In the genomic region with DNA sequence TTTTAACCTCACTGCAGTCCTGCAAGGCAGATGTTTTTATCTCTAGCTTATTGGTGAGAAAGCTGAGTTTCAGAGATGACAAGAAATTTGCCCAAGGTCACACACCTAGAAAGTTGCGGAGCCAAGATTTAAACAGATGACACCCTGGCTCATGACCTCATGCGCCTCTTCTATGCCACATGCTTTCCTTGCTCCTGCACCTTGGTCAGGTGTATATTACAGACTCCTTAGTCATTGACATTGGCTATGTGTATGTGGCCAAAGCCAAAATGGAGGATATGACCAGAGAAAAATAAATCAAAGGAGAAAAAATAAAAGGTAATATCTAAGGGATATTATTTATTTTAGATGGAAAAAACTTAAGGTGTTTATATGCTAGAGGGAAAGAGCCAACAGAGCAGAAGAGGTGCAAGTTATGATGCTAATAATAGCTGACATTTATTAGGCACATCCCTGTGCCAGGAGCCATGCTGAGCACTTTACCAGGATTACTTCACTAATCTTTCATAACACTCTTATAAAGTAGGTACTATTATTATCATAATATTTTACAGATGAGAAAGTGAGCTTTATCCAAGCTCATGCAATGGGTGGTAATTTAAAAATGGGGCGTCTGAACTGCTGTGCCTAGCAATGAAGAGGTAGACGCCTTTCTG, we compare ENCODE assay signal across 23 cellular contexts. TPM values are rescaled to one million over a fixed set of nuclear protein-coding genes. Genes with fewer than 3 reads are reported as not detected.
"Had no signal": no experiment of that assay in that cellular context is flagged by ENCODE, and none has a peak within 500 bp of the region (broad histone marks: within the 10 kb centered on the region; RNA-seq: fewer than 3 reads in every experiment).

No MANE protein-coding gene starts in this region.

- H3K4me1 ChIP-seq: left lung, thyroid gland had no signal

- H3K36me3 Mint-ChIP-seq: natural killer cell treated with Interleukin-12 subunit alpha and Interleukin-12 subunit beta and Interleukin-15 and Interleukin-18, amount 100 ng/mL, for 72 hours; neural progenitor cell; type B pancreatic cell had no signal

- H3K27ac Mint-ChIP-seq: natural killer cell treated with Interleukin-12 subunit alpha and Interleukin-12 subunit beta and Interleukin-15 and Interleukin-18, amount 100 ng/mL, for 72 hours; neural progenitor cell; type B pancreatic cell had no signal

- H3K27ac ChIP-seq: left lung, neural progenitor cell, ovary, suprapubic skin, thyroid gland had no signal

- H3K4me3 ChIP-seq: dorsolateral prefrontal cortex, left lung, lung, neural progenitor cell, ovary, smooth muscle cell, suprapubic skin, thyroid gland had no signal

- ATAC-seq: esophagus mucosa; left lung; natural killer cell treated with Interleukin-12 subunit alpha and Interleukin-12 subunit beta and Interleukin-15 and Interleukin-18, amount 100 ng/mL, for 72 hours; stimulated activated naive CD8-positive, alpha-beta T cell treated with anti-CD3 and anti-CD28 coated beads, Interleukin-15, Interleukin-2, amounts not matched to agents 100 U/mL and 50 U/mL, for 24 hours had no signal

- H3K9me3 Mint-ChIP-seq: natural killer cell treated with Interleukin-12 subunit alpha and Interleukin-12 subunit beta and Interleukin-15 and Interleukin-18, amount 100 ng/mL, for 72 hours; neural progenitor cell had no signal

- DNase-seq: cortex of kidney; dorsolateral prefrontal cortex; effector CD8-positive, alpha-beta T cell; head of caudate nucleus; hypothalamus; islet precursor cell; left lung; mesenchymal stem cell; midbrain; nucleus accumbens; ovary; stimulated activated CD4-positive, alpha-beta T cell treated with anti-CD3 and anti-CD28 coated beads, Interleukin-2, amount 100 ng/mL, for 48 hours; stimulated activated naive CD8-positive, alpha-beta T cell treated with anti-CD3 and anti-CD28 coated beads, Interleukin-15, Interleukin-2, amounts not matched to agents 100 U/mL and 50 U/mL, for 24 hours; thyroid gland had no signal

- H3K36me3 ChIP-seq: left lung, neural progenitor cell, ovary, suprapubic skin, thyroid gland had no signal

- H3K27me3 Mint-ChIP-seq: type B pancreatic cell had no signal

- H3K27me3 ChIP-seq: dorsolateral prefrontal cortex, left lung, neural progenitor cell, ovary, suprapubic skin, thyroid gland had no signal

- H3K4me3 Mint-ChIP-seq: natural killer cell treated with Interleukin-12 subunit alpha and Interleukin-12 subunit beta and Interleukin-15 and Interleukin-18, amount 100 ng/mL, for 72 hours; neural progenitor cell; type B pancreatic cell had no signal

- H3K9me3 ChIP-seq: left lung, ovary, suprapubic skin, thyroid gland had no signal

RNA-seq across cellular contexts. Expression of gene MYOC, which starts 13.8 kb away (rescaled TPM):
- total RNA-seq: fibroblast of villous mesenchyme; natural killer cell treated with Interleukin-12 subunit alpha and Interleukin-12 subunit beta and Interleukin-15 and Interleukin-18, amount 100 ng/mL, for 72 hours; smooth muscle cell had no signal
- polyA plus RNA-seq: smooth muscle cell had no signal

RNA-seq across cellular contexts. Expression of gene MYOCOS, which starts 44.2 kb away (rescaled TPM):
- total RNA-seq: esophagus mucosa, left lung, lung, posterior vena cava, smooth muscle cell, suprapubic skin had no signal
- polyA plus RNA-seq: lung, smooth muscle cell had no signal
